ENCODE assay signal across 13 cellular contexts in genomic region chr7:134854816-134855215, GRCh38.
DNase-seq lines count a peak whose midpoint lies in the region; ATAC-seq lines count a peak whose summit lies in the region.
"Had no signal": no experiment of that assay in that cellular context is flagged by ENCODE, and none has a peak within 500 bp of the region (broad histone marks: within the 10 kb centered on the region; RNA-seq: fewer than 3 reads in every experiment).

No MANE protein-coding gene starts in this region.

- H3K36me3 ChIP-seq in aorta (ENCODE audit: control insufficient read depth in 1 of 2, insufficient read depth in 2 of 2, low read length in 1 of 2), result peaks cover 0 to 5% of the 10 kb centered on the region in 2 donors

- peaks cover 15 to 18% of the 10 kb centered on the region in 2 donors for H3K4me1 ChIP-seq in aorta (ENCODE audit: control insufficient read depth in 1 of 2, insufficient read depth in 2 of 2, low read length in 2 of 2)

- no peak overlapping the region for H3K4me3 ChIP-seq in aorta (ENCODE audit: low read length in 2 of 2)

- DNase-seq in stimulated activated CD4-positive, alpha-beta T cell treated with anti-CD3 and anti-CD28 coated beads, Interleukin-1b, Interleukin-23, amount 100 ng/mL, for 48 hours, result peak; percentile 10
- no peak for DNase-seq in stimulated activated CD4-positive, alpha-beta T cell treated with anti-CD3 and anti-CD28 coated beads, Interleukin-4, amount 100 ng/mL, for 1 hour
- DNase-seq in amniotic epithelial cell (ENCODE audit: low read depth) (peak; percentile 76), left kidney (ENCODE audit: low read depth, low spot score) (peak; percentile 39), aorta (no peak), T-helper 1 cell (no peak), GM19240 (ENCODE audit: insufficient read length, low spot score) (no peak)
- DNase-seq: hippocampal formation; naive thymus-derived CD8-positive, alpha-beta T cell; NCI-H446 treated with DMSO at 0.1 percent for 48 hours; stimulated activated naive CD8-positive, alpha-beta T cell treated with anti-CD3 and anti-CD28 coated beads, Interleukin-15, Interleukin-2, amounts not matched to agents 100 U/mL and 50 U/mL, for 24 hours had no signal

- WGBS in aorta, 2 donors, result 2 to 10% methylated on average over 3 of the region's 3 CpGs

- H3K27me3 ChIP-seq in aorta (ENCODE audit: control insufficient read depth in 1 of 2, insufficient read depth in 2 of 2, low read length in 1 of 2), result no peaks in the 10 kb centered on the region

- peak overlapping the region in 1 of 2 donors; percentile 59 for H3K27ac ChIP-seq in aorta (ENCODE audit: low read depth in 1 of 2, low read length in 2 of 2)
- H3K27ac ChIP-seq: KMS-11 had no signal

- intact Hi-C loops in aorta (cut with DNase I), result no loop called here

- ATAC-seq in aorta (ENCODE audit: low FRiP score) (peak; percentile 13), HG02798 (IDR thresholded peaks at IDR 0.05; ENCODE audit: poor library complexity, unreplicated experiment) (no peak)
- ATAC-seq: naive thymus-derived CD8-positive, alpha-beta T cell; stimulated activated naive CD8-positive, alpha-beta T cell treated with anti-CD3 and anti-CD28 coated beads, Interleukin-15, Interleukin-2, amounts not matched to agents 100 U/mL and 50 U/mL, for 24 hours had no signal

- H3K9me3 ChIP-seq in aorta (ENCODE audit: control insufficient read depth, low read length), result no peaks in the 10 kb centered on the region

Comparison
In these comparisons a context has a peak if more than half of its experiments do, and no peak if none do; other contexts are left out.
1. DNase-seq: peak in stimulated activated CD4-positive, alpha-beta T cell treated with anti-CD3 and anti-CD28 coated beads, Interleukin-1b, Interleukin-23, amount 100 ng/mL, for 48 hours (single experiment), amniotic epithelial cell (single experiment) and left kidney (single experiment); none in stimulated activated CD4-positive, alpha-beta T cell treated with anti-CD3 and anti-CD28 coated beads, Interleukin-4, amount 100 ng/mL, for 1 hour (single experiment), aorta (0 of 2), T-helper 1 cell (0 of 5) and GM19240 (single experiment).